ENCODE assay signal across 8 cellular contexts in the genomic region with DNA sequence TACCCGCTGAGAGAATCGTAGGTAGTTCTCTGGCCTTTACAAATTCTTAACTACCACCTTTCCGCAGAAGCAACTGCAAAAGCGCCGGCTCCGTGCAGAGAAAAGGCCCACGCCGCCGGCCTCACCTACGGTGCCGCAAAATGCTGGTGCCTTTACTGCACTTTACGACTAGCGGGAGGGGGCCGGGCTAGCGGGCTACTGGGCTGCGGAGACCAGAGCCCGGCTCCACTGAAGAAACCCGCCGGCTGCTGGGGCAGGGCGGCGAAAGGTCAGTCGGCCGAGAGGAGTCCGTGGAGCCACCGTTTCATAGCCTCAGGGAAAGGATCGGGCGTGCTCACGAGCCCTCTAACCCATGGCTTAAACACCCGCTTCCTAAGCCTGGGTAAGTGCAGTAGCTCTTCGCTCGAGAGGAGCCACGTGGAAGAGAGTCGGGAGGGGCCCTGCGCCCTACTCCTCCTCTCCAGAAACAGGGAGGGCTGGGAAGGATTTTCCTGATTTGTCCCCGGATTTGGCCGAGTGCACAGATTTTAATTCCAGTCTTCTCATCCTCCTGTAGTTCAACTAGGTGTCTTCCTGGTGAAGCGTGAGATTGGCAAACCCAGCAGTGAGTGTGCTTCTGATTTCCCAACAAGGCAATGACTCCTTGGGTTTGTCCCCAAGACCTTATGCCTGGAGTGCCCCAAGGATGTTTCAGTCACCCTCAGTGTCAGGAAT. TPM values are rescaled to one million over a fixed set of nuclear protein-coding genes. Genes with fewer than 3 reads are reported as not detected.
DNase-seq lines count a peak whose midpoint lies in the region; ATAC-seq, FAIRE-seq and TF ChIP-seq lines count a peak whose summit lies in the region.

A gene with protein sequence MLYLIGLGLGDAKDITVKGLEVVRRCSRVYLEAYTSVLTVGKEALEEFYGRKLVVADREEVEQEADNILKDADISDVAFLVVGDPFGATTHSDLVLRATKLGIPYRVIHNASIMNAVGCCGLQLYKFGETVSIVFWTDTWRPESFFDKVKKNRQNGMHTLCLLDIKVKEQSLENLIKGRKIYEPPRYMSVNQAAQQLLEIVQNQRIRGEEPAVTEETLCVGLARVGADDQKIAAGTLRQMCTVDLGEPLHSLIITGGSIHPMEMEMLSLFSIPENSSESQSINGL (minus strand): TSS at position 105 of the 714 bp plus-strand sequence. CDS start 341 bp downstream, outside the sequence.

- peaks cover 28% of the 10 kb centered on the region for H3K79me2 ChIP-seq in HepG2 (ENCODE audit: insufficient read depth, low read length)

- FAIRE-seq in GM19239 (lab: Jason Lieb, UNC), result peak; percentile 96
- peak; percentile 36 for FAIRE-seq in HepG2 (lab: Jason Lieb, UNC)

- POLR2A ChIA-PET in BJ (lab: Charles Lee), result no interaction called here
- POLR2A ChIA-PET in HepG2 (lab: Yijun Ruan, JAX), result interaction anchor here (1.2 to 1.7 kb wide), 3 partner anchors 11 to 112 kb away, joined by 3 to 4 read pairs (median 4); no protein-coding TSS in a partner anchor

- WGBS in HepG2 (ENCODE audit: low lambda C conversion rate), result 2% methylated on average over 9 of the region's 37 CpGs

- peak; percentile 36 for TF ChIP-seq RAD21 in HepG2 (CRISPR knock-in tag; IDR thresholded peaks at IDR 0.05)

- peak within 1 kb of the TSS; percentile 88 for H3K4me2 ChIP-seq in HepG2 (ENCODE audit: low read depth, low read length)

- peak within 1 kb of the TSS; percentile 84 for H2AFZ ChIP-seq in HepG2 (ENCODE audit: low read length)

- ATAC-seq in HG03457 (IDR thresholded peaks at IDR 0.05; ENCODE audit: unreplicated experiment), result peak; percentile 75
- peak; percentile 97 for ATAC-seq in HepG2

- DNase-seq in BJ (ENCODE audit: low read depth) (peak; percentile 34), GM19239 (ENCODE audit: insufficient read length, low spot score) (peak; percentile 44), NCI-H748 treated with DMSO at 0.1 percent for 48 hours (lab: John Stamatoyannopoulos, UW) (peak; percentile 57), dermis microvascular lymphatic vessel endothelial cell (ENCODE audit: low read depth in 2 of 2) (peak; percentile 79 to 94), HepG2 (ENCODE audit: low spot score) (peak; percentile 82)
- DNase-seq in activated CD4-positive, alpha-beta T cell treated with anti-CD3 and anti-CD28 coated beads, Interleukin-2, amount 50 U/mL, for 4 hours, result peak; percentile 87 to 88
- peak; percentile 90 for DNase-seq in stimulated activated CD4-positive, alpha-beta T cell treated with anti-CD3 and anti-CD28 coated beads, Interleukin-4, amount 100 ng/mL, for 1 hour

- intact Hi-C loops in HepG2 (cut with micrococcal nuclease; ENCODE audit: unreplicated experiment), result loop anchor here (1.0 to 5.0 kb wide), 2 partner anchors 212 to 261 kb away; no protein-coding TSS in a partner anchor

- H3K36me3 ChIP-seq in BJ (ENCODE audit: control insufficient read depth, insufficient read depth, low read length) (no peaks in the 10 kb centered on the region), HepG2 (replicated peaks in 1 of 2; ENCODE audit: control insufficient read depth in 1 of 2, insufficient read depth in 2 of 2, low read length in 2 of 2) (0 out of 5 replicates have a peak, but pooled peaks cover 0 to 5% of the 10 kb centered on the region in 2 experiments)

- H3K9me3 ChIP-seq in HepG2 (ENCODE audit: low read length), result no peaks in the 10 kb centered on the region

- H3K27ac ChIP-seq in HepG2 (ENCODE audit: extremely low read length, insufficient read depth, low read length), result peak within 1 kb of the TSS; percentile 81

- H3K4me3 ChIP-seq in BJ (ENCODE audit: low read depth, low read length) (peak within 1 kb of the TSS; percentile 68), HepG2 (replicated peaks in 1 of 3; ENCODE audit: insufficient read depth in 1 of 3, low read depth in 2 of 3, low read length in 3 of 3) (peak within 1 kb of the TSS; percentile 78 to 90 (median 83))

- TF ChIP-seq EP300 in HepG2 (IDR thresholded peaks at IDR 0.05; ENCODE audit: low read depth in 2 of 2, low read length in 2 of 2), result peak in 1 of 2 experiments; percentile 49; a peak in 2 of 4 replicates
- no peak for TF ChIP-seq EP300 in HepG2 (CRISPR knock-in tag; IDR thresholded peaks at IDR 0.05; ENCODE audit: borderline replicate concordance)

- in situ Hi-C loops in HepG2 (cut with HindIII; ENCODE audit: extremely low pct_ligation_motif_present, low pct_unique_long_range_greater_than_20kb), result no loop called here

- CTCF ChIA-PET in BJ (lab: Yijun Ruan, JAX), result interaction anchor here (1.2 kb wide), 1 partner anchor 213 kb away, joined by 3 read pairs; no protein-coding TSS in a partner anchor
- CTCF ChIA-PET in HepG2 (lab: Yijun Ruan, JAX; ENCODE audit: low intra/inter-chr PET ratio, low total read pairs), result no interaction called here

- H3K9ac ChIP-seq in HepG2 (ENCODE audit: insufficient read depth, low read depth, low read length), result peak within 1 kb of the TSS; percentile 89

- H4K20me1 ChIP-seq in HepG2 (ENCODE audit: insufficient read depth, low read length), result no peaks in the 10 kb centered on the region

- H3K27me3 ChIP-seq in BJ (ENCODE audit: control insufficient read depth, insufficient read depth, low read length) (no peaks in the 10 kb centered on the region; the same call in 1 of the 2 replicates), HepG2 (ENCODE audit: control insufficient read depth in 1 of 2, insufficient read depth in 2 of 2, low read length in 2 of 2) (peaks cover 0 to 5% of the 10 kb centered on the region in 2 experiments; a peak in 1 of 5 replicates)

- TSS peak; percentile 83 for BruUV-seq in HepG2 (replicated peaks; lab: Mats Ljungman, UMichigan)

- peaks cover 38% of the 10 kb centered on the region for H3K4me1 ChIP-seq in HepG2 (ENCODE audit: insufficient read depth, low read length)

- no peak for TF ChIP-seq CTCF in BJ (IDR thresholded peaks at IDR 0.05; ENCODE audit: insufficient read depth, low read depth, low read length)
- no peak for TF ChIP-seq CTCF in HepG2 (CRISPR knock-in tag; IDR thresholded peaks at IDR 0.05)

- TF ChIP-seq POLR2A in HepG2 (IDR thresholded peaks at IDR 0.05; ENCODE audit: insufficient read depth in 1 of 2, low read depth in 2 of 2, low read length in 2 of 2), result peak; percentile 92 to 95

TF ChIP-seq in HepG2, 621 proteins besides CTCF, POLR2A, EP300 and RAD21 (continues in another document):
- TF ChIP-seq POLR2G (IDR thresholded peaks at IDR 0.05; ENCODE audit: low read depth, low read length), result peak; percentile 97
- no peak for TF ChIP-seq ZNF383 (CRISPR knock-in tag; IDR thresholded peaks at IDR 0.05; ENCODE audit: borderline replicate concordance)
- TF ChIP-seq ZNF441 (CRISPR knock-in tag; IDR thresholded peaks at IDR 0.05; ENCODE audit: borderline replicate concordance), result no peak
- peak; percentile 59; the same call in 1 of the 2 replicates for TF ChIP-seq ARNT2 (CRISPR knock-in tag; IDR thresholded peaks at IDR 0.05; ENCODE audit: low read depth)
- TF ChIP-seq ZNF432 (CRISPR knock-in tag; IDR thresholded peaks at IDR 0.05; ENCODE audit: borderline replicate concordance), result no peak
- peak; percentile 41; the same call in 1 of the 2 replicates for TF ChIP-seq BRCA1 (CRISPR knock-in tag; IDR thresholded peaks at IDR 0.05)
- TF ChIP-seq HMGA1 (CRISPR knock-in tag; conservative IDR thresholded peaks at IDR 0.05), result no peak
- TF ChIP-seq MXD4 (CRISPR knock-in tag; IDR thresholded peaks at IDR 0.05), result peak; percentile 94
- TF ChIP-seq BHLHE40 (IDR thresholded peaks at IDR 0.05; ENCODE audit: low read length), result no peak
- TF ChIP-seq PLRG1 (conservative IDR thresholded peaks at IDR 0.05), result no peak
- no peak for TF ChIP-seq ZNF253 (CRISPR knock-in tag; IDR thresholded peaks at IDR 0.05; ENCODE audit: borderline replicate concordance)
- 0 out of 2 replicates have a peak, but pooled peaks have one; percentile 36 for TF ChIP-seq ZSCAN12 (CRISPR knock-in tag; IDR thresholded peaks at IDR 0.05)
- TF ChIP-seq GTF3A (CRISPR knock-in tag; conservative IDR thresholded peaks at IDR 0.05), result no peak
- TF ChIP-seq JUNB (CRISPR knock-in tag; IDR thresholded peaks at IDR 0.05; ENCODE audit: borderline replicate concordance), result no peak
- TF ChIP-seq SALL2 (CRISPR knock-in tag; IDR thresholded peaks at IDR 0.05), result no peak
- TF ChIP-seq ZNF790 (CRISPR knock-in tag; IDR thresholded peaks at IDR 0.05; ENCODE audit: borderline replicate concordance), result no peak
- no peak for TF ChIP-seq ZSCAN22 (CRISPR knock-in tag; IDR thresholded peaks at IDR 0.05)

RNA-seq across cellular contexts. Expression of the gene that starts here (rescaled TPM):
- polyA plus RNA-seq in BJ (2011; rRNA removed), result 31.8 and 54.5 TPM in 2 replicates
- polyA minus RNA-seq in BJ (2011; rRNA and poly(A)+ RNA removed), result 6.4 and 12.4 TPM in 2 replicates
- total RNA-seq in dermis microvascular lymphatic vessel endothelial cell, result 16.7 and 20.2 TPM in 2 replicates
- 53.2 and 71.9 TPM in 2 replicates for total RNA-seq in HepG2 (2016; rRNA removed; fragmentation: Illumina TruSeq; extraction: Trizol)
- total RNA-seq in HepG2 (2016; cell fraction: cytosol; rRNA removed; fragmentation: Illumina TruSeq; extraction: Trizol; ENCODE audit: low read depth), result 33.1 and 38.2 TPM in 2 replicates
- 46.8 and 68.3 TPM in 2 replicates for total RNA-seq in HepG2 (2016; cell fraction: insoluble cytoplasmic fraction; rRNA removed; fragmentation: Illumina TruSeq; extraction: Trizol)
- total RNA-seq in HepG2 (2016; cell fraction: membrane; rRNA removed; fragmentation: Illumina TruSeq; extraction: Trizol), result 65.5 and 77.5 TPM in 2 replicates
- 32.7 and 34.5 TPM in 2 replicates for total RNA-seq in HepG2 (2016; cell fraction: nucleus; rRNA removed; fragmentation: Illumina TruSeq; extraction: Trizol)
- 53.2 and 79.6 TPM in 2 replicates for polyA plus RNA-seq in HepG2 (2011; rRNA removed)
- 39.6 and 62.6 TPM in 2 replicates for polyA plus RNA-seq in HepG2 (2011; cell fraction: cytosol; rRNA removed)
- 13.5 and 22.1 TPM in 2 replicates for polyA plus RNA-seq in HepG2 (2011; cell fraction: nucleus; rRNA removed)
- polyA plus RNA-seq in HepG2 (2012), result 49.4 and 52.3 TPM in 2 replicates
- 33.4 and 40.5 TPM in 2 replicates for polyA plus RNA-seq in HepG2 (2016; cell fraction: cytosol; fragmentation: Illumina TruSeq; extraction: Trizol; ENCODE audit: low read depth)
- 72.7 and 77.7 TPM in 2 replicates for polyA plus RNA-seq in HepG2 (2016; cell fraction: insoluble cytoplasmic fraction; fragmentation: Illumina TruSeq; extraction: Trizol; ENCODE audit: low read depth)
- polyA plus RNA-seq in HepG2 (2016; cell fraction: membrane; fragmentation: Illumina TruSeq; extraction: Trizol; ENCODE audit: low read depth), result 66.6 and 74.5 TPM in 2 replicates
- polyA plus RNA-seq in HepG2 (2016; cell fraction: nucleus; fragmentation: Illumina TruSeq; extraction: Trizol; ENCODE audit: insufficient read depth, low read depth), result 45.1 and 49.4 TPM in 2 replicates
- polyA minus RNA-seq in HepG2 (2011; rRNA and poly(A)+ RNA removed; ENCODE audit: low replicate concordance), result 13.1 and 26.7 TPM in 2 replicates
- 15.5 and 18.1 TPM in 2 replicates for polyA minus RNA-seq in HepG2 (2011; cell fraction: cytosol; rRNA and poly(A)+ RNA removed)
- polyA minus RNA-seq in HepG2 (2011; cell fraction: nucleus; rRNA and poly(A)+ RNA removed), result 22.7 and 31.3 TPM in 2 replicates

Comparison
In these comparisons a context has a peak if more than half of its experiments do, and no peak if none do; other contexts are left out.
1. Peak in every context shown above with its lines: DNase-seq, ATAC-seq, H3K4me3 ChIP-seq and H3K27ac ChIP-seq.
2. DNase-seq: peak in every context shown above with its lines; median percentile 90 in stimulated activated CD4-positive, alpha-beta T cell treated with anti-CD3 and anti-CD28 coated beads, Interleukin-4, amount 100 ng/mL, for 1 hour; 88 in activated CD4-positive, alpha-beta T cell treated with anti-CD3 and anti-CD28 coated beads, Interleukin-2, amount 50 U/mL, for 4 hours; 86 in dermis microvascular lymphatic vessel endothelial cell; 82 in HepG2; 57 in NCI-H748 treated with DMSO at 0.1 percent for 48 hours; 44 in GM19239; 34 in BJ.